ENCODE assay signal across 8 cellular contexts in the genomic region with DNA sequence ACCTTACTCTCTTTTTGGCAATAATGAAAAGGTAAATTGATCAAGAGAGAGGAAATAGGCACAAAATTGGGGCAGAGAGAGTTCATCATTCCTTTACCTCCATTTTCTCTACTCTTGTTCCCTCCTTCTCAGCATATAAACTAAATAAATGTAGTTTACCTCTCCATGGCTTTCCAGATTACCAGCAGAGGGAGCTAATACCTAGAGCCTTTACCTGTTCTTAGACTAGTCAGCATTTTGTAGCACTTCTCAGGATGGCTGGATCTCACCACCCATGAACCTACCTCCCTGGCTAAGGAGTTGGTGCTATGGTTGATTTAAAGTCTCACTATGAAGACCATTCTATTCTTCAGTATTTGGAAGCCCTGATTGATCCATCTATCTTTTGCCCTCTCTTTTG. TPM values are rescaled to one million over a fixed set of nuclear protein-coding genes. Genes with fewer than 3 reads are reported as not detected.
A peak's percentile ranks its signal among the peaks of the same experiment; 100 is the strongest.
DNase-seq lines count a peak whose midpoint lies in the region; ATAC-seq and TF ChIP-seq lines count a peak whose summit lies in the region.

No MANE protein-coding gene starts in this region.

- no TSS peak for BruUV-seq in PC-3 (replicated peaks; lab: Mats Ljungman, UMichigan)

- peak overlapping the region; percentile 74; the same call in 1 of the 2 replicates for H3K9ac ChIP-seq in PC-3 (ENCODE audit: low read length)

- H3K27ac ChIP-seq in PC-3 (ENCODE audit: low read length), result 0 out of 2 replicates have a peak overlapping the region, but pooled peaks have one; percentile 98

- CTCF ChIA-PET in PC-3 (lab: Charles Lee), result no interaction called here

- H3K4me3 ChIP-seq in PC-3 (ENCODE audit: low read length) (no peak overlapping the region), epithelial cell of esophagus (ENCODE audit: low read length) (no peak overlapping the region)

- peak; percentile 38 to 41 for ATAC-seq in activated CD4-positive, CD25-positive, alpha-beta regulatory T cell treated with anti-CD3 and anti-CD28 coated beads, Interleukin-2, amount 50 U/mL, for 24 hours
- peak; percentile 71 for ATAC-seq in PC-3
- ATAC-seq in sciatic nerve, result peak; percentile 42
- ATAC-seq in GM21367 (IDR thresholded peaks at IDR 0.05; ENCODE audit: unreplicated experiment), result no peak

- intact Hi-C loops in PC-3 (cut with micrococcal nuclease), result loop anchor here (1.0 to 10.0 kb wide), 4 partner anchors 92 to 282 kb away; no protein-coding TSS in a partner anchor
- intact Hi-C loops in sciatic nerve (cut with DNase I), result no loop called here

- TF ChIP-seq CTCF in PC-3 (conservative IDR thresholded peaks at IDR 0.05; ENCODE audit: low read depth, low read length) (peak; percentile 73), epithelial cell of esophagus (IDR thresholded peaks at IDR 0.05; ENCODE audit: insufficient read depth, low read depth, low read length, missing control alignments) (peak; percentile 54)

- no peaks in the 10 kb centered on the region for H4K20me1 ChIP-seq in PC-3 (ENCODE audit: low read length)

- no peak overlapping the region for H2AFZ ChIP-seq in PC-3 (ENCODE audit: low read length)

- no peaks in the 10 kb centered on the region for H3K9me3 ChIP-seq in PC-3 (ENCODE audit: low read length)

- no peak for DNase-seq in activated CD4-positive, CD25-positive, alpha-beta regulatory T cell treated with anti-CD3 and anti-CD28 coated beads, Interleukin-2, amount 50 U/mL, for 72 hours
- peak; percentile 21 for DNase-seq in HPDE6-E6E7 (ENCODE audit: extremely low spot score)
- DNase-seq in PC-3, result peak; percentile 78
- DNase-seq in epithelial cell of esophagus (ENCODE audit: low read depth), result peak; percentile 59
- no peak for DNase-seq in sciatic nerve (ENCODE audit: low spot score)
- DNase-seq in foreskin melanocyte, result no peak

- no peak overlapping the region for H3K4me2 ChIP-seq in PC-3 (ENCODE audit: low read length)

- no peaks in the 10 kb centered on the region for H3K9me2 ChIP-seq in PC-3 (replicated peaks; ENCODE audit: low read length)

- H3K27me3 ChIP-seq in PC-3 (ENCODE audit: low read length), result no peaks in the 10 kb centered on the region

- POLR2A ChIA-PET in PC-3 (lab: Charles Lee; ENCODE audit: unreplicated experiment), result no interaction called here

- H3K4me1 ChIP-seq in PC-3 (ENCODE audit: insufficient read depth, low read length), result peaks cover 26% of the 10 kb centered on the region

- no peaks in the 10 kb centered on the region for H3F3A ChIP-seq in PC-3 (ENCODE audit: low read length, unreplicated experiment)

- peaks cover 26% of the 10 kb centered on the region for H3K36me3 ChIP-seq in PC-3 (ENCODE audit: low read depth, low read length)

- peaks cover 7% of the 10 kb centered on the region; the same call in 1 of the 2 replicates for H3K79me2 ChIP-seq in PC-3 (ENCODE audit: low read length)

RNA-seq across cellular contexts. Expression of a gene that starts 15.7 kb away (rescaled TPM):
- total RNA-seq in PC-3 (2014; rRNA removed) (14.4 and 16.7 TPM in 2 replicates), sciatic nerve (46.6 TPM)

RNA-seq across cellular contexts. Expression of a gene that starts 15.8 kb away (rescaled TPM):
- total RNA-seq in PC-3 (2014; rRNA removed) (7.9 and 8.6 TPM in 2 replicates), sciatic nerve (15.7 TPM)

Comparison
In these comparisons a context has a peak if more than half of its experiments do, and no peak if none do; other contexts are left out.
1. DNase-seq: peak in HPDE6-E6E7 (single experiment), PC-3 (single experiment) and epithelial cell of esophagus (single experiment); none in activated CD4-positive, CD25-positive, alpha-beta regulatory T cell treated with anti-CD3 and anti-CD28 coated beads, Interleukin-2, amount 50 U/mL, for 72 hours (single experiment), sciatic nerve (single experiment) and foreskin melanocyte (single experiment).